In genomic region chr15:42133892-42134502, GRCh38 we compare ENCODE assay signal across 8 cellular contexts.
DNase-seq lines count a peak whose midpoint lies in the region; ATAC-seq, FAIRE-seq and TF ChIP-seq lines count a peak whose summit lies in the region.

No MANE protein-coding gene starts in this region.

- DNase-seq in AG10803 (ENCODE audit: low read depth) (peak; percentile 27), GM19239 (ENCODE audit: insufficient read length, low spot score) (peak; percentile 53), NCI-H82 (lab: John Stamatoyannopoulos, UW) (peak; percentile 91), fibroblast of mammary gland (ENCODE audit: low read depth) (peak; percentile 30), retinal pigment epithelial cell (ENCODE audit: low read depth) (no peak)
- peak; percentile 75 for DNase-seq in activated CD8-positive, alpha-beta memory T cell treated with anti-CD3 and anti-CD28 coated beads for 24 hours

- TF ChIP-seq CTCF in AG10803 (conservative IDR thresholded peaks at IDR 0.05; ENCODE audit: low read length) (peak; percentile 64), fibroblast of mammary gland (conservative IDR thresholded peaks at IDR 0.05; ENCODE audit: control insufficient read depth, insufficient read depth, low read depth, low read length) (peak; percentile 69), retinal pigment epithelial cell (conservative IDR thresholded peaks at IDR 0.05; ENCODE audit: low read depth, low read length) (peak; percentile 81)

- H3K4me3 ChIP-seq in AG10803 (ENCODE audit: low read length) (no peak overlapping the region), fibroblast of mammary gland (ENCODE audit: control insufficient read depth, low read depth, low read length) (no peak overlapping the region), retinal pigment epithelial cell (ENCODE audit: low read length) (no peak overlapping the region)

- no peak for FAIRE-seq in GM19239 (lab: Jason Lieb, UNC)

- no peak for ATAC-seq in HG03439 (IDR thresholded peaks at IDR 0.05; ENCODE audit: unreplicated experiment)
- no peak for ATAC-seq in HG02798 (IDR thresholded peaks at IDR 0.05; ENCODE audit: poor library complexity, unreplicated experiment)
